ENCODE assay signal across 1 cellular context in genomic region chr19:1942934-1943555, GRCh38.
TF ChIP-seq lines count a peak whose summit lies in the region.

No MANE protein-coding gene starts in this region.

TF ChIP-seq in endothelial cell of umbilical vein, 7 proteins besides CTCF, POLR2A, EP300 and RAD21:
- no peak for TF ChIP-seq EZH2 (IDR thresholded peaks at IDR 0.05; ENCODE audit: borderline replicate concordance, low read depth, low read length, severe bottlenecking)
- TF ChIP-seq, protein P1, sequence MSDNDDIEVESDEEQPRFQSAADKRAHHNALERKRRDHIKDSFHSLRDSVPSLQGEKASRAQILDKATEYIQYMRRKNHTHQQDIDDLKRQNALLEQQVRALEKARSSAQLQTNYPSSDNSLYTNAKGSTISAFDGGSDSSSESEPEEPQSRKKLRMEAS (IDR thresholded peaks at IDR 0.05; ENCODE audit: insufficient read depth, insufficient read length), result no peak
- no peak for TF ChIP-seq JUN (IDR thresholded peaks at IDR 0.05; ENCODE audit: borderline replicate concordance, insufficient read depth, insufficient read length, low read depth)
- TF ChIP-seq FOS (IDR thresholded peaks at IDR 0.05; ENCODE audit: borderline replicate concordance, insufficient read depth, low read length), result no peak
- TF ChIP-seq POLR2AphosphoS5 (IDR thresholded peaks at IDR 0.05; ENCODE audit: insufficient read depth, low read depth, low read length), result no peak
- TF ChIP-seq MYC (IDR thresholded peaks at IDR 0.05; ENCODE audit: low read depth, low read length), result no peak
- TF ChIP-seq GATA2 (IDR thresholded peaks at IDR 0.05; ENCODE audit: insufficient read depth, insufficient read length, low read depth, low read length), result no peak
